Comparison of ENCODE assay signal across 8 cellular contexts in genomic region chr1:8015036-8015808, GRCh38. TPM values are rescaled to one million over a fixed set of nuclear protein-coding genes. Genes with fewer than 3 reads are reported as not detected.
A peak's percentile ranks its signal among the peaks of the same experiment; 100 is the strongest.
DNase-seq lines count a peak whose midpoint lies in the region; ATAC-seq and TF ChIP-seq lines count a peak whose summit lies in the region.

No MANE protein-coding gene starts in this region.

- no peak overlapping the region for H3K4me3 Mint-ChIP-seq in effector memory CD8-positive, alpha-beta T cell

- peaks cover 25% of the 10 kb centered on the region for H3K36me3 ChIP-seq in thoracic aorta

- no peak overlapping the region for H3K27ac Mint-ChIP-seq in effector memory CD8-positive, alpha-beta T cell

- H3K27me3 ChIP-seq in thoracic aorta (replicated peaks; ENCODE audit: insufficient read depth): no peaks in the 10 kb centered on the region

- peaks cover 3% of the 10 kb centered on the region for H3K36me3 Mint-ChIP-seq in effector memory CD8-positive, alpha-beta T cell (ENCODE audit: insufficient read depth)

- no peaks in the 10 kb centered on the region for H3K9me3 ChIP-seq in thoracic aorta

- H3K9me3 Mint-ChIP-seq in effector memory CD8-positive, alpha-beta T cell: no peaks in the 10 kb centered on the region

- peaks cover 39 to 61% of the 10 kb centered on the region in 2 donors for H3K4me1 ChIP-seq in thoracic aorta (ENCODE audit: control insufficient read depth in 1 of 2, low read depth in 2 of 2)

- peak; percentile 66 for ATAC-seq in effector memory CD8-positive, alpha-beta T cell (replicated peaks)
- peak; percentile 47 for ATAC-seq in thoracic aorta (ENCODE audit: insufficient number of reproducible peaks, low FRiP score, low read depth)

- H3K27ac ChIP-seq in thoracic aorta: peak overlapping the region; percentile 66 to 98

- peak; percentile 64 for TF ChIP-seq CTCF in thoracic aorta (IDR thresholded peaks at IDR 0.05)

- H3K4me1 Mint-ChIP-seq in effector memory CD8-positive, alpha-beta T cell (ENCODE audit: low read depth in 2 of 2): no peaks in the 10 kb centered on the region

- DNase-seq in stimulated activated CD4-positive, alpha-beta T cell treated with anti-CD3 and anti-CD28 coated beads, Interleukin-15, amount 100 ng/mL, for 24 hours: peak; percentile 42
- DNase-seq in stimulated activated CD4-positive, alpha-beta T cell treated with anti-CD3 and anti-CD28 coated beads, Interleukin-1b, Interleukin-23, amount 100 ng/mL, for 48 hours: no peak
- peak; percentile 54 for DNase-seq in NCI-H1105 treated with DMSO at 0.1 percent for 48 hours (lab: John Stamatoyannopoulos, UW)
- peak; percentile 29 for DNase-seq in T1000 (lab: John Stamatoyannopoulos, UW)
- DNase-seq in effector memory CD8-positive, alpha-beta T cell: peak; percentile 42 to 56 (median 45)
- peak; percentile 74 to 88 for DNase-seq in lung microvascular endothelial cell (ENCODE audit: low read depth in 2 of 2)
- no peak for DNase-seq in thoracic aorta (ENCODE audit: low spot score)
- DNase-seq in epidermal melanocyte (ENCODE audit: insufficient read length, low spot score): no peak

- H3K4me3 ChIP-seq in thoracic aorta: peak overlapping the region; percentile 13

- peaks cover 19 to 20% of the 10 kb centered on the region in 2 donors for H3K27me3 Mint-ChIP-seq in effector memory CD8-positive, alpha-beta T cell

RNA-seq across cellular contexts. Expression of gene ERRFI1, which starts 10.9 kb away (rescaled TPM):
- total RNA-seq in lung microvascular endothelial cell (33.3 and 112 TPM in 2 replicates), thoracic aorta (100 to 1,000 TPM; 101 to 158 TPM)

RNA-seq across cellular contexts. Expression of gene PARK7, which starts 53.7 kb away (rescaled TPM):
- 187 and 237 TPM in 2 replicates for total RNA-seq in lung microvascular endothelial cell
- 100 to 1,000 TPM; 140 to 145 TPM for total RNA-seq in thoracic aorta

Comparison
In these comparisons a context has a peak if more than half of its experiments do, and no peak if none do; other contexts are left out.
1. DNase-seq: peak in stimulated activated CD4-positive, alpha-beta T cell treated with anti-CD3 and anti-CD28 coated beads, Interleukin-15, amount 100 ng/mL, for 24 hours (single experiment), NCI-H1105 treated with DMSO at 0.1 percent for 48 hours (single experiment), T1000 (single experiment), effector memory CD8-positive, alpha-beta T cell (3 of 3) and lung microvascular endothelial cell (2 of 2); none in stimulated activated CD4-positive, alpha-beta T cell treated with anti-CD3 and anti-CD28 coated beads, Interleukin-1b, Interleukin-23, amount 100 ng/mL, for 48 hours (single experiment), thoracic aorta (single experiment) and epidermal melanocyte (single experiment).